Comparison of ENCODE assay signal across 8 cellular contexts in genomic region chr12:62813031-62813829, GRCh38.
A peak's percentile ranks its signal among the peaks of the same experiment; 100 is the strongest.
DNase-seq lines count a peak whose midpoint lies in the region; ATAC-seq, FAIRE-seq and TF ChIP-seq lines count a peak whose summit lies in the region.

No MANE protein-coding gene starts in this region.

- H2AK5ac ChIP-seq in H1 (ENCODE audit: low read depth, low read length) = no peak overlapping the region
- no peak overlapping the region for H2AK5ac ChIP-seq in mesendoderm (ENCODE audit: low read length)

- DNase-seq in BE2C (peak; percentile 55), Karpas-422 (peak; percentile 77), H1 (ENCODE audit: low read depth in 1 of 2, low spot score in 2 of 2) (peak; percentile 31 to 57), mesendoderm (peak; percentile 83), NCI-H2196 (lab: John Stamatoyannopoulos, UW; ENCODE audit: unreplicated experiment) (no peak)
- peak; percentile 60 for DNase-seq in activated CD4-positive, alpha-beta T cell treated with anti-CD3 and anti-CD28 coated beads for 48 hours
- peak; percentile 4 for DNase-seq in stimulated activated naive CD4-positive, alpha-beta T cell treated with Interleukin-2 at 50 U/mL for 16 hours (lab: John Stamatoyannopoulos, UW)

- peak; percentile 83 for TF ChIP-seq CTCF in BE2C (IDR thresholded peaks at IDR 0.05; ENCODE audit: low read depth, low read length)
- TF ChIP-seq CTCF in H1 (IDR thresholded peaks at IDR 0.05; ENCODE audit: control extremely low read depth in 1 of 3, insufficient read depth in 1 of 3, low read depth in 1 of 3, low read length in 3 of 3) = peak; percentile 80 to 91 (median 88)

- H3K4me1 ChIP-seq in BE2C (no peaks in the 10 kb centered on the region), Karpas-422 (ENCODE audit: low read length) (peaks cover 9% of the 10 kb centered on the region), H1 (replicated peaks in 1 of 4; ENCODE audit: control insufficient read depth in 3 of 4, insufficient read depth in 4 of 4, low read length in 3 of 4) (peaks cover 0 to 6% (median 2%) of the 10 kb centered on the region in 4 experiments; a peak in 3 of 7 replicates), mesendoderm (ENCODE audit: control insufficient read depth, low read depth, low read length) (peaks cover 11% of the 10 kb centered on the region)

- no peak overlapping the region for H4K91ac ChIP-seq in H1 (replicated peaks; ENCODE audit: insufficient read length, low read length)

- H2BK20ac ChIP-seq in H1 (ENCODE audit: low read length) = no peak overlapping the region

- H3K4ac ChIP-seq in H1 (replicated peaks; ENCODE audit: insufficient read length, low read depth, low read length) = no peak overlapping the region
- H3K4ac ChIP-seq in mesendoderm (ENCODE audit: low read depth, low read length) = peak overlapping the region; percentile 52

- POLR2A ChIA-PET in H1 (lab: Charles Lee; ENCODE audit: partially characterized antibody) = interaction anchor here (1.4 kb wide), 1 partner anchor 210 kb away, joined by 5 read pairs; no protein-coding TSS in a partner anchor

- peak; percentile 81 for FAIRE-seq in H1 (lab: Jason Lieb, UNC)

- H3K4me3 ChIP-seq in BE2C (ENCODE audit: low read depth, low read length) (peak overlapping the region; percentile 14; the same call in 1 of the 2 replicates), Karpas-422 (ENCODE audit: low read length) (no peak overlapping the region), H1 (ENCODE audit: extremely low read depth in 1 of 4, insufficient read depth in 2 of 4, low read depth in 3 of 4, low read length in 4 of 4) (no peak overlapping the region), mesendoderm (ENCODE audit: low read length) (no peak overlapping the region)

- H3K27ac ChIP-seq in Karpas-422 (ENCODE audit: low read length) (no peak overlapping the region), H1 (ENCODE audit: low read depth, low read length) (no peak overlapping the region), mesendoderm (ENCODE audit: low read depth, low read length) (no peak overlapping the region)

- no peak for TF ChIP-seq EP300 in H1 (IDR thresholded peaks at IDR 0.05; ENCODE audit: borderline replicate concordance in 1 of 2, low read depth in 2 of 2, low read length in 2 of 2)

- no peaks in the 10 kb centered on the region for H3K9me3 ChIP-seq in BE2C
- H3K9me3 ChIP-seq in Karpas-422 (ENCODE audit: low read length) = no peaks in the 10 kb centered on the region
- H3K9me3 ChIP-seq in H1 (ENCODE audit: insufficient read depth in 2 of 2, low read depth in 1 of 2, low read length in 1 of 2) = no peaks in the 10 kb centered on the region

- H4K8ac ChIP-seq in H1 (ENCODE audit: extremely low read depth, insufficient read depth, low read length) (no peak overlapping the region), mesendoderm (ENCODE audit: low read depth, low read length) (no peak overlapping the region)

- no peak overlapping the region for H2BK5ac ChIP-seq in H1 (ENCODE audit: low read depth, low read length)
- H2BK5ac ChIP-seq in mesendoderm (ENCODE audit: low read length) = no peak overlapping the region

- 30% methylated on average over 18 of the region's 18 CpGs; no CpG with 5 or more reads in 1 of the 2 experiments for WGBS in H1 (ENCODE audit: extremely low coverage in 1 of 2, insufficient coverage in 1 of 2, insufficient read length in 1 of 2, insufficient replicate concordance in 2 of 2, low coverage in 1 of 2, low lambda C conversion rate in 2 of 2, missing lambda C conversion rate in 1 of 2), 2 experiments
- WGBS in mesendoderm (ENCODE audit: extremely low coverage, insufficient coverage, low lambda C conversion rate) = no CpG with 5 or more reads among the region's 18 CpGs

- H3K56ac ChIP-seq in H1 (replicated peaks; ENCODE audit: insufficient read length, low read depth, low read length) (no peak overlapping the region), mesendoderm (ENCODE audit: low read length) (peak overlapping the region; percentile 45)

- H3K4me2 ChIP-seq in Karpas-422 (ENCODE audit: low read depth, low read length, poor library complexity, severe bottlenecking) (peak overlapping the region; percentile 21), H1 (ENCODE audit: insufficient read depth in 1 of 2, low read depth in 2 of 2, low read length in 2 of 2) (no peak overlapping the region), mesendoderm (ENCODE audit: low read length) (no peak overlapping the region)

- CTCF ChIA-PET in H1 (lab: Charles Lee; ENCODE audit: partially characterized antibody) = interaction anchor here (0.6 to 6.8 kb wide), 55 partner anchors 10 to 955 kb away, joined by 3 to 81 read pairs (median 4); partner anchors contain the start of genes MON2 and PPM1H

- H3K79me1 ChIP-seq in H1 (ENCODE audit: low read depth, low read length) (no peaks in the 10 kb centered on the region), mesendoderm (ENCODE audit: low read length) (peaks cover 5% of the 10 kb centered on the region)

- no peaks in the 10 kb centered on the region for H3K9me2 ChIP-seq in Karpas-422 (replicated peaks; ENCODE audit: insufficient read depth, low read length)

- peak; percentile 82 to 85 for TF ChIP-seq RAD21 in H1 (IDR thresholded peaks at IDR 0.05 in 1 of 2, conservative IDR thresholded peaks at IDR 0.05 in 1 of 2; ENCODE audit: low read depth in 2 of 2, low read length in 2 of 2)

- H3K23me2 ChIP-seq in H1 (ENCODE audit: low read depth, low read length) = no peaks in the 10 kb centered on the region; the same call in 1 of the 2 replicates

- no peak overlapping the region for H2BK15ac ChIP-seq in H1 (ENCODE audit: low read length)
- no peak overlapping the region for H2BK15ac ChIP-seq in mesendoderm (replicated peaks; ENCODE audit: low read depth)

- H3K36me3 ChIP-seq in BE2C = no peaks in the 10 kb centered on the region
- no peaks in the 10 kb centered on the region for H3K36me3 ChIP-seq in Karpas-422 (ENCODE audit: insufficient read depth, low read length)
- no peaks in the 10 kb centered on the region for H3K36me3 ChIP-seq in H1 (ENCODE audit: control insufficient read depth in 2 of 4, insufficient read depth in 4 of 4, low read length in 3 of 4)
- H3K36me3 ChIP-seq in mesendoderm (ENCODE audit: control insufficient read depth, insufficient read depth, low read length) = no peaks in the 10 kb centered on the region

- H4K5ac ChIP-seq in H1 (ENCODE audit: insufficient read length, low read depth, low read length) (no peak overlapping the region), mesendoderm (ENCODE audit: low read length) (no peak overlapping the region)

- H4K20me1 ChIP-seq in Karpas-422 (ENCODE audit: insufficient read depth, low read depth, low read length) (no peaks in the 10 kb centered on the region), H1 (replicated peaks in 1 of 2; ENCODE audit: control insufficient read depth in 1 of 2, insufficient read depth in 2 of 2, low read length in 2 of 2) (no peaks in the 10 kb centered on the region)

- H2BK120ac ChIP-seq in H1 (replicated peaks; ENCODE audit: low read depth, low read length) = no peak overlapping the region
- no peak overlapping the region for H2BK120ac ChIP-seq in mesendoderm (ENCODE audit: low read depth, low read length)

- H3K79me2 ChIP-seq in Karpas-422 (ENCODE audit: low read length) (no peaks in the 10 kb centered on the region), H1 (ENCODE audit: control insufficient read depth in 1 of 2, insufficient read depth in 2 of 2, low read length in 2 of 2) (no peaks in the 10 kb centered on the region), mesendoderm (ENCODE audit: control insufficient read depth, insufficient read depth, low read length) (no peaks in the 10 kb centered on the region)

- H3K18ac ChIP-seq in H1 (ENCODE audit: extremely low read depth, low read length) (peak overlapping the region; percentile 41; the same call in 1 of the 2 replicates), mesendoderm (ENCODE audit: low read length) (peak overlapping the region; percentile 31)

- H3K23ac ChIP-seq in H1 (ENCODE audit: insufficient read length) (no peak overlapping the region), mesendoderm (ENCODE audit: low read length) (no peak overlapping the region)

- no peak overlapping the region for H2BK12ac ChIP-seq in H1 (ENCODE audit: low read depth, low read length)

- TF ChIP-seq POLR2A in H1 (IDR thresholded peaks at IDR 0.05; ENCODE audit: control extremely low read depth in 1 of 2, low read depth in 2 of 2, low read length in 2 of 2) = no peak

- H3K9ac ChIP-seq in Karpas-422 (ENCODE audit: low read length) = no peak overlapping the region
- H3K9ac ChIP-seq in H1 (replicated peaks in 1 of 4; ENCODE audit: extremely low read depth in 1 of 4, low read depth in 3 of 4, low read length in 3 of 4) = no peak overlapping the region
- H3K9ac ChIP-seq in mesendoderm (ENCODE audit: low read length) = peak overlapping the region; percentile 8

- H3K27me3 ChIP-seq in BE2C (no peaks in the 10 kb centered on the region; the same call in 1 of the 2 replicates), Karpas-422 (ENCODE audit: low read length) (no peaks in the 10 kb centered on the region), H1 (replicated peaks in 1 of 4; ENCODE audit: control insufficient read depth in 3 of 4, extremely low read depth in 1 of 4, insufficient read depth in 3 of 4, low read length in 3 of 4) (no peaks in the 10 kb centered on the region), mesendoderm (ENCODE audit: insufficient read depth, low read length, poor library complexity) (no peaks in the 10 kb centered on the region)

- ATAC-seq in GM19035 (IDR thresholded peaks at IDR 0.05; ENCODE audit: unreplicated experiment) = peak; percentile 47

- no peak overlapping the region; the same call in 1 of the 2 replicates for H2AFZ ChIP-seq in Karpas-422 (ENCODE audit: low read length)
- H2AFZ ChIP-seq in H1 (ENCODE audit: low read length) = 0 out of 2 replicates have a peak overlapping the region, but pooled peaks have one; percentile 27

- H3K14ac ChIP-seq in H1 (ENCODE audit: insufficient read length) = no peak overlapping the region

TF ChIP-seq in H1, 55 proteins besides CTCF, POLR2A, EP300 and RAD21:
- TF ChIP-seq CTBP2 (IDR thresholded peaks at IDR 0.05; ENCODE audit: borderline replicate concordance, insufficient read depth, insufficient read length, low read length) = no peak
- TF ChIP-seq MAX (IDR thresholded peaks at IDR 0.05) = peak; percentile 69
- peak; percentile 23; the same call in 1 of the 2 replicates for TF ChIP-seq CREB1 (IDR thresholded peaks at IDR 0.05)
- no peak for TF ChIP-seq CEBPB (IDR thresholded peaks at IDR 0.05; ENCODE audit: low read depth, low read length)
